19 cellular contexts compared by ENCODE assay signal in genomic region chr19:7912697-7913564, GRCh38. TPM values are rescaled to one million over a fixed set of nuclear protein-coding genes. Genes with fewer than 3 reads are reported as not detected.
DNase-seq lines count a peak whose midpoint lies in the region; ATAC-seq, FAIRE-seq and TF ChIP-seq lines count a peak whose summit lies in the region.
"Had no signal": no experiment of that assay in that cellular context is flagged by ENCODE, and none has a peak within 500 bp of the region (broad histone marks: within the 10 kb centered on the region; RNA-seq: fewer than 3 reads in every experiment).

No MANE protein-coding gene starts in this region.

- dilution Hi-C loops in mammary epithelial cell (cut with HindIII; ENCODE audit: low sequenced_read_pairs), result no loop called here

- H3K4me3 ChIP-seq in GM12878 (no peak overlapping the region), lower lobe of right lung (no peak overlapping the region), mammary epithelial cell (replicated peaks in 1 of 3; ENCODE audit: insufficient read depth in 1 of 3, low read depth in 2 of 3, low read length in 3 of 3) (no peak overlapping the region)
- H3K4me3 ChIP-seq: Peyer's patch, SK-N-MC had no signal

- H3K4me1 Mint-ChIP-seq in activated naive CD4-positive, alpha-beta T cell treated with anti-CD3 and anti-CD28 coated beads, Interleukin-2, amount 10 ng/mL, durations not matched to agents 7 days and 5 days, result peaks cover 15% of the 10 kb centered on the region
- H3K4me1 Mint-ChIP-seq in stimulated activated naive B cell treated with anti-CD40 and anti-IgM and Interleukin-4, amounts not matched to agents 10 μg/mL and 1 μg/mL and 100 μg/mL, for 72 hours, result peaks cover 13 to 46% of the 10 kb centered on the region in 2 donors

- H3K27me3 ChIP-seq in GM12878 (replicated peaks in 1 of 2; ENCODE audit: control insufficient read depth in 2 of 2, insufficient read depth in 2 of 2, low read length in 1 of 2), result peaks cover 8 to 10% of the 10 kb centered on the region in 2 experiments
- H3K27me3 ChIP-seq in lower lobe of right lung (ENCODE audit: low read depth), result peaks cover 36% of the 10 kb centered on the region
- peaks cover 17% of the 10 kb centered on the region for H3K27me3 ChIP-seq in mammary epithelial cell (ENCODE audit: insufficient read depth, low read length)

- intact Hi-C loops in GM12878 (cut with micrococcal nuclease; ENCODE audit: unreplicated experiment), result no loop called here
- intact Hi-C loops in lower lobe of right lung (cut with DNase I), result no loop called here
- intact Hi-C loops in mammary epithelial cell (cut with micrococcal nuclease), result no loop called here

- H3K4me1 ChIP-seq in GM12878 (ENCODE audit: control insufficient read depth, insufficient read depth, low read length) (no peaks in the 10 kb centered on the region), lower lobe of right lung (peaks cover 26% of the 10 kb centered on the region), mammary epithelial cell (ENCODE audit: insufficient read depth, low read length) (peaks cover 14% of the 10 kb centered on the region)

- no peak for TF ChIP-seq RAD21 in GM12878 (IDR thresholded peaks at IDR 0.05; ENCODE audit: insufficient read depth, low read depth, low read length)

- H3K27ac ChIP-seq in GM12878 (ENCODE audit: control insufficient read depth, insufficient read depth) (no peak overlapping the region), lower lobe of right lung (no peak overlapping the region), mammary epithelial cell (ENCODE audit: insufficient read depth, low read depth, low read length) (no peak overlapping the region)
- H3K27ac ChIP-seq: Peyer's patch, SK-N-MC had no signal

- RAD21 ChIA-PET in GM12878 (lab: Charles Lee; ENCODE audit: unreplicated experiment), result interaction anchor here (0.6 kb wide), 1 partner anchor 617 kb away, joined by 3 read pairs; no protein-coding TSS in a partner anchor

- in situ Hi-C loops in GM12878 (cut with MboI) (no loop called here), mammary epithelial cell (cut with MboI; ENCODE audit: low sequenced_read_pairs in 2 of 2) (no loop called here)

- POLR2A ChIA-PET in GM12878 (lab: Charles Lee), result no interaction called here

- ATAC-seq in GM12878 (no peak), lower lobe of right lung (no peak), GM21737 (IDR thresholded peaks at IDR 0.05; ENCODE audit: unreplicated experiment) (no peak)
- no peak for ATAC-seq in stimulated activated naive B cell treated with anti-CD40 and anti-IgM and Interleukin-4, amounts not matched to agents 10 μg/mL and 1 μg/mL and 100 μg/mL, for 72 hours (replicated peaks)

- H3K9me3 ChIP-seq in GM12878 (replicated peaks; ENCODE audit: control insufficient read depth, insufficient read depth, low read length), result no peaks in the 10 kb centered on the region
- H3K9me3 ChIP-seq in lower lobe of right lung, result no peaks in the 10 kb centered on the region
- no peaks in the 10 kb centered on the region for H3K9me3 ChIP-seq in mammary epithelial cell (replicated peaks; ENCODE audit: insufficient read depth, low read length)
- H3K9me3 ChIP-seq: Peyer's patch had no signal

- no peak overlapping the region for H2AFZ ChIP-seq in GM12878 (ENCODE audit: control insufficient read depth, low read depth, low read length)
- no peak overlapping the region for H2AFZ ChIP-seq in mammary epithelial cell (ENCODE audit: low read depth, low read length)

- peaks cover 0 to 14% of the 10 kb centered on the region in 2 experiments; a peak in 3 of 4 replicates for H3K36me3 ChIP-seq in GM12878 (ENCODE audit: control insufficient read depth in 2 of 2, insufficient read depth in 2 of 2, low read length in 1 of 2)
- peaks cover 43% of the 10 kb centered on the region for H3K36me3 ChIP-seq in lower lobe of right lung
- no peaks in the 10 kb centered on the region for H3K36me3 ChIP-seq in mammary epithelial cell (ENCODE audit: insufficient read depth, low read length)

- CTCF ChIA-PET in activated naive CD4-positive, alpha-beta T cell treated with anti-CD3 and anti-CD28 coated beads, Interleukin-2, amount 10 ng/mL, durations not matched to agents 7 days and 5 days (lab: Charles Lee), result no interaction called here
- CTCF ChIA-PET in GM12878 (lab: Yijun Ruan, JAX) (no interaction called here), mammary epithelial cell (lab: Charles Lee; ENCODE audit: low non-redundant PET) (no interaction called here)

- no peak overlapping the region for H3K9ac ChIP-seq in GM12878 (ENCODE audit: control insufficient read depth, insufficient read depth, low read length)
- no peak overlapping the region for H3K9ac ChIP-seq in mammary epithelial cell (ENCODE audit: insufficient read depth, low read length)

- H3K4me2 ChIP-seq in GM12878 (ENCODE audit: control insufficient read depth, insufficient read depth), result no peak overlapping the region
- no peak overlapping the region for H3K4me2 ChIP-seq in mammary epithelial cell (ENCODE audit: insufficient read depth, low read depth, low read length)

- peaks cover 17% of the 10 kb centered on the region for H3K36me3 Mint-ChIP-seq in activated naive CD4-positive, alpha-beta T cell treated with anti-CD3 and anti-CD28 coated beads, Interleukin-2, amount 10 ng/mL, durations not matched to agents 7 days and 5 days
- peaks cover 31 to 34% of the 10 kb centered on the region in 2 donors for H3K36me3 Mint-ChIP-seq in stimulated activated naive B cell treated with anti-CD40 and anti-IgM and Interleukin-4, amounts not matched to agents 10 μg/mL and 1 μg/mL and 100 μg/mL, for 72 hours

- no peak for FAIRE-seq in GM12878 (lab: Jason Lieb, UNC)
- FAIRE-seq: A204.1, D721Med, GM12892 had no signal

- H3K27me3 Mint-ChIP-seq in activated naive CD4-positive, alpha-beta T cell treated with anti-CD3 and anti-CD28 coated beads, Interleukin-2, amount 10 ng/mL, durations not matched to agents 7 days and 5 days, result peaks cover 42% of the 10 kb centered on the region
- H3K27me3 Mint-ChIP-seq in stimulated activated naive B cell treated with anti-CD40 and anti-IgM and Interleukin-4, amounts not matched to agents 10 μg/mL and 1 μg/mL and 100 μg/mL, for 72 hours, result peaks cover 25 to 26% of the 10 kb centered on the region in 2 donors

- no peak for TF ChIP-seq EP300 in GM12878 (IDR thresholded peaks at IDR 0.05; ENCODE audit: borderline replicate concordance in 1 of 2, control insufficient read depth in 1 of 2, low read depth in 2 of 2, low read length in 2 of 2)

- WGBS in GM12878 (ENCODE audit: insufficient coverage, insufficient replicate concordance, low lambda C conversion rate, missing lambda C conversion rate), result 94% methylated on average over 34 of the region's 39 CpGs
- WGBS in mammary epithelial cell (ENCODE audit: low coverage, missing lambda C conversion rate), result 100% methylated on average over 12 of the region's 39 CpGs

- H4K20me1 ChIP-seq in GM12878 (ENCODE audit: control insufficient read depth, insufficient read depth) (no peaks in the 10 kb centered on the region), mammary epithelial cell (ENCODE audit: insufficient read depth, low read length) (no peaks in the 10 kb centered on the region)

- TF ChIP-seq POLR2A in GM12878 (IDR thresholded peaks at IDR 0.05; ENCODE audit: low read depth, low read length), result peak; percentile 33; the same call in 1 of the 2 replicates

- peak overlapping the region; percentile 46 for H3K27ac Mint-ChIP-seq in activated naive CD4-positive, alpha-beta T cell treated with anti-CD3 and anti-CD28 coated beads, Interleukin-2, amount 10 ng/mL, durations not matched to agents 7 days and 5 days
- H3K27ac Mint-ChIP-seq in stimulated activated naive B cell treated with anti-CD40 and anti-IgM and Interleukin-4, amounts not matched to agents 10 μg/mL and 1 μg/mL and 100 μg/mL, for 72 hours, result peak overlapping the region; percentile 57

- SMC1A ChIA-PET in GM12878 (lab: Charles Lee; ENCODE audit: uncharacterized antibody, unreplicated experiment), result no interaction called here

- H3K4me3 Mint-ChIP-seq in activated naive CD4-positive, alpha-beta T cell treated with anti-CD3 and anti-CD28 coated beads, Interleukin-2, amount 10 ng/mL, durations not matched to agents 7 days and 5 days, result no peak overlapping the region
- H3K4me3 Mint-ChIP-seq in stimulated activated naive B cell treated with anti-CD40 and anti-IgM and Interleukin-4, amounts not matched to agents 10 μg/mL and 1 μg/mL and 100 μg/mL, for 72 hours, result no peak overlapping the region

- H3K9me3 Mint-ChIP-seq in activated naive CD4-positive, alpha-beta T cell treated with anti-CD3 and anti-CD28 coated beads, Interleukin-2, amount 10 ng/mL, durations not matched to agents 7 days and 5 days, result no peaks in the 10 kb centered on the region
- no peaks in the 10 kb centered on the region for H3K9me3 Mint-ChIP-seq in stimulated activated naive B cell treated with anti-CD40 and anti-IgM and Interleukin-4, amounts not matched to agents 10 μg/mL and 1 μg/mL and 100 μg/mL, for 72 hours
- H3K9me3 Mint-ChIP-seq: CD8-positive, alpha-beta memory T cell had no signal

- BruUV-seq in GM12878 (replicated peaks; lab: Mats Ljungman, UMichigan) (no TSS peak), mammary epithelial cell (replicated peaks; lab: Mats Ljungman, UMichigan) (no TSS peak)

- no peak for DNase-seq in activated naive CD4-positive, alpha-beta T cell treated with anti-CD3 and anti-CD28 coated beads, Interleukin-2, amount 10 ng/mL, durations not matched to agents 7 days and 5 days
- DNase-seq in activated naive CD4-positive, alpha-beta T cell treated with Interleukin-2 at 50 U/mL for 16 hours, result no peak
- no peak for DNase-seq in GM12878 (ENCODE audit: low read depth, low spot score)
- DNase-seq in lower lobe of right lung, result peak; percentile 43
- DNase-seq in stimulated activated naive B cell treated with anti-CD40 and anti-IgM and Interleukin-4, amounts not matched to agents 10 μg/mL and 1 μg/mL and 100 μg/mL, for 72 hours, result no peak
- DNase-seq in mammary epithelial cell, result no peak
- no peak for DNase-seq in LoVo (ENCODE audit: low spot score)
- DNase-seq: CD8-positive, alpha-beta memory T cell; H7; KG1; MV-4-11; NCI-H1930; NCI-H526 had no signal

- no peak for TF ChIP-seq CTCF in GM12878 (IDR thresholded peaks at IDR 0.05 in 2 of 3, conservative IDR thresholded peaks at IDR 0.05 in 1 of 3; ENCODE audit: control insufficient read depth in 2 of 3, extremely low read depth in 1 of 3, insufficient read depth in 1 of 3, low read depth in 3 of 3, low read length in 3 of 3)
- TF ChIP-seq CTCF in lower lobe of right lung (IDR thresholded peaks at IDR 0.05), result no peak
- no peak for TF ChIP-seq CTCF in mammary epithelial cell (conservative IDR thresholded peaks at IDR 0.05 in 1 of 2, IDR thresholded peaks at IDR 0.05 in 1 of 2; ENCODE audit: extremely low read depth in 1 of 2, insufficient read depth in 1 of 2, low read depth in 1 of 2, low read length in 2 of 2)

- H3K79me2 ChIP-seq in GM12878 (ENCODE audit: control insufficient read depth, insufficient read depth, low read length) (no peaks in the 10 kb centered on the region; the same call in 1 of the 2 replicates), mammary epithelial cell (ENCODE audit: insufficient read depth, low read length) (peaks cover 9% of the 10 kb centered on the region)

RNA-seq across cellular contexts. Expression of gene TGFBR3L, which starts 1.7 kb away (rescaled TPM):
- not detected in 2 replicates for total RNA-seq in GM12878 (2013; cell fraction: nucleolus; rRNA removed)
- total RNA-seq in GM12878 (2014; rRNA removed) (not detected in 2 replicates), GM12878 (2014; rRNA removed; fragmentation: Illumina TruSeq; extraction: Trizol) (not detected in 2 replicates), GM12878 (2021) (0.16 and 0.23 TPM in 2 replicates), lower lobe of right lung (2.1 TPM), mammary epithelial cell (1 to 10 TPM; 1.2 to 1.4 TPM)
- polyA plus RNA-seq in GM12878 (2011; ENCODE audit: low read depth), result not detected
- polyA plus RNA-seq in GM12878 (2011; rRNA removed) (not detected in 2 replicates), GM12878 (2014; fragmentation: Illumina TruSeq; extraction: Trizol) (not detected in 2 replicates), GM12878 (2014; fragmentation: Nextera tagmentation; extraction: Ambion mirVana) (not detected), GM12878 (2014; rRNA removed) (0.55 TPM in 1 of 2 replicates, not detected in the other), GM12878 (2016; fragmentation: Nextera tagmentation; extraction: Ambion mirVana) (under 1 TPM in 1 of 2 experiments, not detected in 1; 0.20 TPM), mammary epithelial cell (0.23 TPM)
- polyA plus RNA-seq in GM12878 (2011; cell fraction: cytosol; rRNA removed), result 0.15 TPM in 1 of 2 replicates, not detected in the other
- 0.09 and 0.15 TPM in 2 replicates for polyA plus RNA-seq in GM12878 (2011; cell fraction: nucleus; rRNA removed)
- 0.15 TPM in 1 of 2 replicates, not detected in the other for polyA plus RNA-seq in GM12878 (2012)
- not detected in 2 replicates for polyA minus RNA-seq in GM12878 (2011; rRNA and poly(A)+ RNA removed)
- polyA minus RNA-seq in GM12878 (2011; cell fraction: cytosol; rRNA and poly(A)+ RNA removed), result not detected in 2 replicates
- polyA minus RNA-seq in GM12878 (2011; cell fraction: nucleus; rRNA and poly(A)+ RNA removed), result 1.2 TPM in 1 of 2 replicates, not detected in the other
- not detected for polyA minus RNA-seq in mammary epithelial cell
- total RNA-seq: Peyer's patch had no signal

RNA-seq across cellular contexts. Expression of gene SNAPC2, which starts 7.2 kb away (rescaled TPM):
- total RNA-seq in GM12878 (2013; cell fraction: nucleolus; rRNA removed), result 2.5 and 3.5 TPM in 2 replicates
- 16.0 and 16.8 TPM in 2 replicates for total RNA-seq in GM12878 (2014; rRNA removed)
- 5.1 and 7.0 TPM in 2 replicates for total RNA-seq in GM12878 (2014; rRNA removed; fragmentation: Illumina TruSeq; extraction: Trizol)
- 17.6 and 20.8 TPM in 2 replicates for total RNA-seq in GM12878 (2021)
- 3.1 TPM for polyA plus RNA-seq in GM12878 (2011; ENCODE audit: low read depth)
- 3.6 and 9.2 TPM in 2 replicates for polyA plus RNA-seq in GM12878 (2011; rRNA removed)
- polyA plus RNA-seq in GM12878 (2011; cell fraction: cytosol; rRNA removed), result 11.9 and 19.3 TPM in 2 replicates
- 16.3 and 18.2 TPM in 2 replicates for polyA plus RNA-seq in GM12878 (2011; cell fraction: nucleus; rRNA removed)
- 14.8 and 15.4 TPM in 2 replicates for polyA plus RNA-seq in GM12878 (2012)
- polyA plus RNA-seq in GM12878 (2014; fragmentation: Illumina TruSeq; extraction: Trizol), result 0.86 and 5.4 TPM in 2 replicates
- 1 to 10 TPM in 1 of 2 experiments, under 1 TPM in 1; 0.19 to 1.0 TPM for polyA plus RNA-seq in GM12878 (2014; fragmentation: Nextera tagmentation; extraction: Ambion mirVana)
- polyA plus RNA-seq in GM12878 (2014; rRNA removed), result 17.7 and 18.3 TPM in 2 replicates
- 10 to 100 TPM; 15.9 to 19.7 TPM for polyA plus RNA-seq in GM12878 (2016; fragmentation: Nextera tagmentation; extraction: Ambion mirVana)
- 2.9 and 9.8 TPM in 2 replicates for polyA minus RNA-seq in GM12878 (2011; rRNA and poly(A)+ RNA removed)
- polyA minus RNA-seq in GM12878 (2011; cell fraction: cytosol; rRNA and poly(A)+ RNA removed), result 7.2 and 7.3 TPM in 2 replicates
- polyA minus RNA-seq in GM12878 (2011; cell fraction: nucleus; rRNA and poly(A)+ RNA removed), result 4.7 and 6.4 TPM in 2 replicates
- 17.6 TPM for total RNA-seq in lower lobe of right lung
- 10 to 100 TPM; 11.2 to 27.2 TPM for total RNA-seq in mammary epithelial cell
- polyA plus RNA-seq in mammary epithelial cell, result 11.5 TPM
- 1.6 TPM for polyA minus RNA-seq in mammary epithelial cell

RNA-seq across cellular contexts. Expression of gene MAP2K7, which starts 9.3 kb away (rescaled TPM):
- total RNA-seq in GM12878 (2013; cell fraction: nucleolus; rRNA removed), result 19.3 and 24.7 TPM in 2 replicates
- total RNA-seq in GM12878 (2014; rRNA removed) (9.7 and 13.4 TPM in 2 replicates), GM12878 (2014; rRNA removed; fragmentation: Illumina TruSeq; extraction: Trizol) (4.8 and 5.5 TPM in 2 replicates), GM12878 (2021) (30.6 and 32.2 TPM in 2 replicates), lower lobe of right lung (38.6 TPM), mammary epithelial cell (10 to 100 TPM; 11.3 to 33.3 TPM)
- polyA plus RNA-seq in GM12878 (2011; ENCODE audit: low read depth), result 7.9 TPM
- polyA plus RNA-seq in GM12878 (2011; rRNA removed) (5.6 and 9.0 TPM in 2 replicates), GM12878 (2014; fragmentation: Illumina TruSeq; extraction: Trizol) (4.2 and 8.0 TPM in 2 replicates), GM12878 (2014; fragmentation: Nextera tagmentation; extraction: Ambion mirVana) (under 1 TPM; 0.34 to 0.95 TPM), GM12878 (2014; rRNA removed) (25.9 and 31.2 TPM in 2 replicates), GM12878 (2016; fragmentation: Nextera tagmentation; extraction: Ambion mirVana) (1 to 10 TPM; 3.5 to 4.5 TPM), mammary epithelial cell (10.7 TPM)
- 10.8 and 18.3 TPM in 2 replicates for polyA plus RNA-seq in GM12878 (2011; cell fraction: cytosol; rRNA removed)
- 37.2 and 41.6 TPM in 2 replicates for polyA plus RNA-seq in GM12878 (2011; cell fraction: nucleus; rRNA removed)
- 20.1 and 27.9 TPM in 2 replicates for polyA plus RNA-seq in GM12878 (2012)
- 5.4 and 11.6 TPM in 2 replicates for polyA minus RNA-seq in GM12878 (2011; rRNA and poly(A)+ RNA removed)
- polyA minus RNA-seq in GM12878 (2011; cell fraction: cytosol; rRNA and poly(A)+ RNA removed), result 6.0 and 10.7 TPM in 2 replicates
- polyA minus RNA-seq in GM12878 (2011; cell fraction: nucleus; rRNA and poly(A)+ RNA removed), result 9.4 and 11.8 TPM in 2 replicates
- polyA minus RNA-seq in mammary epithelial cell, result 4.9 TPM

RNA-seq across cellular contexts. Expression of gene CTXN1, which starts 13.0 kb away (rescaled TPM):
- not detected in 2 replicates for total RNA-seq in GM12878 (2013; cell fraction: nucleolus; rRNA removed)
- total RNA-seq in GM12878 (2014; rRNA removed) (0.11 and 0.23 TPM in 2 replicates), GM12878 (2014; rRNA removed; fragmentation: Illumina TruSeq; extraction: Trizol) (not detected in 2 replicates), GM12878 (2021) (1.0 and 1.1 TPM in 2 replicates), lower lobe of right lung (5.8 TPM), mammary epithelial cell (10 to 100 TPM in 1 of 2 donors, 1 to 10 TPM in 1; 3.3 to 13.3 TPM)
- polyA plus RNA-seq in GM12878 (2011; ENCODE audit: low read depth), result not detected
- polyA plus RNA-seq in GM12878 (2011; rRNA removed) (not detected in 2 replicates), GM12878 (2014; fragmentation: Illumina TruSeq; extraction: Trizol) (0.04 TPM in 1 of 2 replicates, not detected in the other), GM12878 (2014; fragmentation: Nextera tagmentation; extraction: Ambion mirVana) (not detected), GM12878 (2014; rRNA removed) (0.33 and 0.84 TPM in 2 replicates), GM12878 (2016; fragmentation: Nextera tagmentation; extraction: Ambion mirVana) (under 1 TPM; 0.43 to 0.57 TPM), mammary epithelial cell (2.1 TPM)
- polyA plus RNA-seq in GM12878 (2011; cell fraction: cytosol; rRNA removed), result 0.15 and 0.32 TPM in 2 replicates
- 0.28 and 0.69 TPM in 2 replicates for polyA plus RNA-seq in GM12878 (2011; cell fraction: nucleus; rRNA removed)
- polyA plus RNA-seq in GM12878 (2012), result 0.17 and 0.49 TPM in 2 replicates
- polyA minus RNA-seq in GM12878 (2011; rRNA and poly(A)+ RNA removed), result not detected in 2 replicates
- polyA minus RNA-seq in GM12878 (2011; cell fraction: cytosol; rRNA and poly(A)+ RNA removed), result 1.7 TPM in 1 of 2 replicates, not detected in the other
- not detected in 2 replicates for polyA minus RNA-seq in GM12878 (2011; cell fraction: nucleus; rRNA and poly(A)+ RNA removed)
- 0.36 TPM for polyA minus RNA-seq in mammary epithelial cell
- polyA plus RNA-seq: CD8-positive, alpha-beta memory T cell had no signal

RNA-seq across cellular contexts. Expression of gene LRRC8E, which starts 24.6 kb away (rescaled TPM):
- total RNA-seq in GM12878 (2013; cell fraction: nucleolus; rRNA removed), result not detected in 2 replicates
- total RNA-seq in GM12878 (2014; rRNA removed) (not detected in 2 replicates), GM12878 (2014; rRNA removed; fragmentation: Illumina TruSeq; extraction: Trizol) (not detected in 2 replicates), GM12878 (2021) (0.16 TPM in 1 of 2 replicates, not detected in the other), lower lobe of right lung (6.6 TPM), mammary epithelial cell (10 to 100 TPM in 1 of 2 donors, 1 to 10 TPM in 1; 8.5 to 14.2 TPM)
- polyA plus RNA-seq in GM12878 (2011; ENCODE audit: low read depth), result 0.05 TPM
- polyA plus RNA-seq in GM12878 (2011; rRNA removed) (0.04 TPM in 1 of 2 replicates, not detected in the other), GM12878 (2014; fragmentation: Illumina TruSeq; extraction: Trizol) (not detected in 2 replicates), GM12878 (2014; fragmentation: Nextera tagmentation; extraction: Ambion mirVana) (not detected), GM12878 (2014; rRNA removed) (0.11 and 0.32 TPM in 2 replicates), GM12878 (2016; fragmentation: Nextera tagmentation; extraction: Ambion mirVana) (under 1 TPM in 1 of 2 experiments, not detected in 1; 0.25 TPM), mammary epithelial cell (6.5 TPM)
- polyA plus RNA-seq in GM12878 (2011; cell fraction: cytosol; rRNA removed), result not detected in 2 replicates
- polyA plus RNA-seq in GM12878 (2011; cell fraction: nucleus; rRNA removed), result not detected in 2 replicates
- 0.20 TPM in 1 of 2 replicates, not detected in the other for polyA plus RNA-seq in GM12878 (2012)
- polyA minus RNA-seq in GM12878 (2011; rRNA and poly(A)+ RNA removed), result not detected in 2 replicates
- not detected in 2 replicates for polyA minus RNA-seq in GM12878 (2011; cell fraction: cytosol; rRNA and poly(A)+ RNA removed)
- 0.10 and 1.1 TPM in 2 replicates for polyA minus RNA-seq in GM12878 (2011; cell fraction: nucleus; rRNA and poly(A)+ RNA removed)
- 11.8 TPM for polyA minus RNA-seq in mammary epithelial cell
- total RNA-seq: CD8-positive, alpha-beta memory T cell had no signal
- polyA plus RNA-seq: CD8-positive, alpha-beta memory T cell had no signal
